ENCODE assay signal across 15 cellular contexts in genomic region chr11:86952221-86952875, GRCh38. TPM values are rescaled to one million over a fixed set of nuclear protein-coding genes. Genes with fewer than 3 reads are reported as not detected.
DNase-seq lines count a peak whose midpoint lies in the region; ATAC-seq, FAIRE-seq and TF ChIP-seq lines count a peak whose summit lies in the region.
"Had no signal": no experiment of that assay in that cellular context is flagged by ENCODE, and none has a peak within 500 bp of the region (broad histone marks: within the 10 kb centered on the region; RNA-seq: fewer than 3 reads in every experiment).

No MANE protein-coding gene starts in this region.

- H3K4me3 ChIP-seq in astrocyte (ENCODE audit: insufficient read depth, low read depth, low read length) (no peak overlapping the region), fibroblast of villous mesenchyme (ENCODE audit: low read depth, low read length) (peak overlapping the region; percentile 81), ovary (peak overlapping the region; percentile 99), upper lobe of right lung (peak overlapping the region; percentile 82)
- H3K4me3 ChIP-seq: K562, neural progenitor cell had no signal

- DNase-seq in astrocyte (ENCODE audit: low read depth) (peak; percentile 43), fibroblast of villous mesenchyme (ENCODE audit: low read depth) (peak; percentile 54), ovary (no peak), upper lobe of right lung (no peak), hypothalamus (lab: John Stamatoyannopoulos, UW) (no peak)
- DNase-seq in activated CD8-positive, alpha-beta memory T cell treated with anti-CD3 and anti-CD28 coated beads, Interleukin-2, amount 50 U/mL, for 4 hours, result no peak
- DNase-seq: CD4-positive, alpha-beta memory T cell; glutamatergic neuron; left colon; NCI-H1417 treated with DMSO at 0.1 percent for 48 hours; stimulated activated CD8-positive, alpha-beta memory T cell treated with anti-CD3 and anti-CD28 coated beads, Interleukin-4, amount 100 ng/mL, for 48 hours; SW 1271 had no signal

- H3K79me2 ChIP-seq in astrocyte (ENCODE audit: insufficient read depth, low read length), result peaks cover 12% of the 10 kb centered on the region

- no peak for TF ChIP-seq POLR2A in ovary (IDR thresholded peaks at IDR 0.05)

- no peak overlapping the region for H3K27ac ChIP-seq in astrocyte (ENCODE audit: low read depth, low read length)
- H3K27ac ChIP-seq in ovary, result no peak overlapping the region
- H3K27ac ChIP-seq in upper lobe of right lung, result peak overlapping the region; percentile 86
- H3K27ac ChIP-seq: neural progenitor cell had no signal

- H3K4me1 ChIP-seq in astrocyte (ENCODE audit: insufficient read depth, low read length), result peaks cover 24% of the 10 kb centered on the region
- H3K4me1 ChIP-seq in ovary (ENCODE audit: insufficient read depth), result peaks cover 22% of the 10 kb centered on the region
- peaks cover 43% of the 10 kb centered on the region for H3K4me1 ChIP-seq in upper lobe of right lung

- H3K36me3 ChIP-seq in astrocyte (ENCODE audit: insufficient read depth, low read length), result no peaks in the 10 kb centered on the region
- no peaks in the 10 kb centered on the region for H3K36me3 ChIP-seq in ovary
- peaks cover 11% of the 10 kb centered on the region for H3K36me3 ChIP-seq in upper lobe of right lung
- H3K36me3 ChIP-seq: neural progenitor cell had no signal

- H3K27me3 ChIP-seq in astrocyte (ENCODE audit: insufficient read depth, low read length) (no peaks in the 10 kb centered on the region), ovary (no peaks in the 10 kb centered on the region), upper lobe of right lung (no peaks in the 10 kb centered on the region)

- ATAC-seq in upper lobe of right lung, result no peak
- no peak for ATAC-seq in GM19463 (IDR thresholded peaks at IDR 0.05; ENCODE audit: unreplicated experiment)
- ATAC-seq: K562, left colon had no signal

- no peak for TF ChIP-seq EP300 in ovary (IDR thresholded peaks at IDR 0.05)

- H3K9me3 Mint-ChIP-seq in astrocyte (ENCODE audit: unreplicated experiment), result peaks cover 2% of the 10 kb centered on the region
- H3K9me3 Mint-ChIP-seq: CD4-positive, alpha-beta memory T cell had no signal

- intact Hi-C loops in ovary (cut with DNase I) (loop anchor here in 2 of 4 donors (5.0 to 10.0 kb wide), 2 partner anchors 82 to 85 kb away; partner anchors contain the start of gene TMEM135 (in 2 of the 2)), upper lobe of right lung (cut with DNase I) (no loop called here)

- no peak overlapping the region for H3K4me2 ChIP-seq in astrocyte (ENCODE audit: low read length)

- no peaks in the 10 kb centered on the region for H3K27me3 Mint-ChIP-seq in astrocyte (ENCODE audit: low read depth, unreplicated experiment)

- H3K4me3 Mint-ChIP-seq in astrocyte (ENCODE audit: unreplicated experiment), result peak overlapping the region; percentile 20

- TF ChIP-seq CTCF in astrocyte (IDR thresholded peaks at IDR 0.05; ENCODE audit: insufficient read depth, low read depth, low read length) (no peak), fibroblast of villous mesenchyme (IDR thresholded peaks at IDR 0.05; ENCODE audit: insufficient read depth, low read depth, low read length) (no peak), ovary (IDR thresholded peaks at IDR 0.05) (no peak), upper lobe of right lung (IDR thresholded peaks at IDR 0.05) (no peak)

- peaks cover 11% of the 10 kb centered on the region for H3K4me1 Mint-ChIP-seq in astrocyte (ENCODE audit: low read depth, unreplicated experiment)

- H3K9me3 ChIP-seq in astrocyte (ENCODE audit: insufficient read depth, low read depth, low read length) (no peaks in the 10 kb centered on the region), ovary (no peaks in the 10 kb centered on the region), upper lobe of right lung (no peaks in the 10 kb centered on the region)

- no peak overlapping the region for H3K27ac Mint-ChIP-seq in astrocyte (ENCODE audit: unreplicated experiment)
- H3K27ac Mint-ChIP-seq: CD4-positive, alpha-beta memory T cell; neural progenitor cell had no signal

- H4K20me1 ChIP-seq in astrocyte (ENCODE audit: insufficient read depth, low read length), result no peaks in the 10 kb centered on the region

- no peak overlapping the region for H3K9ac ChIP-seq in astrocyte (ENCODE audit: low read length)
- H3K9ac ChIP-seq: neural progenitor cell had no signal

- FAIRE-seq in astrocyte (lab: Jason Lieb, UNC), result no peak
- FAIRE-seq: K562 had no signal

- no peak overlapping the region for H2AFZ ChIP-seq in astrocyte (ENCODE audit: low read depth, low read length)
- H2AFZ ChIP-seq: neural progenitor cell had no signal

- WGBS in ovary, 3 donors, result 48 to 52% (median 49%) methylated on average over 8 of the region's 8 CpGs

- H3K36me3 Mint-ChIP-seq in astrocyte (ENCODE audit: low read depth, unreplicated experiment), result peaks cover 25% of the 10 kb centered on the region

RNA-seq across cellular contexts. Expression of gene FZD4, which starts 2.8 kb away (rescaled TPM):
- total RNA-seq in astrocyte (4.4 and 4.7 TPM in 2 replicates), fibroblast of villous mesenchyme (13.5 and 17.3 TPM in 2 replicates), ovary (10 to 100 TPM; 14.0 to 30.7 (median 23.3) TPM), upper lobe of right lung (57.4 TPM)
- polyA plus RNA-seq in ovary, result 10 to 100 TPM; 15.0 to 53.5 TPM
- polyA plus RNA-seq: CD4-positive, alpha-beta memory T cell had no signal

Comparison
In these comparisons a context has a peak if more than half of its experiments do, and no peak if none do; other contexts are left out.
1. DNase-seq: peak in astrocyte (single experiment) and fibroblast of villous mesenchyme (single experiment); none in ovary (0 of 5), upper lobe of right lung (single experiment), activated CD8-positive, alpha-beta memory T cell treated with anti-CD3 and anti-CD28 coated beads, Interleukin-2, amount 50 U/mL, for 4 hours (single experiment) and hypothalamus (0 of 51).